1 cellular context compared by ENCODE assay signal in genomic region chr11:131302831-131303230, GRCh38.
TF ChIP-seq lines count a peak whose summit lies in the region.

No MANE protein-coding gene starts in this region.

TF ChIP-seq in WTC11, 78 proteins besides CTCF, POLR2A, EP300 and RAD21 (continued from another document):
- TF ChIP-seq, protein P1, sequence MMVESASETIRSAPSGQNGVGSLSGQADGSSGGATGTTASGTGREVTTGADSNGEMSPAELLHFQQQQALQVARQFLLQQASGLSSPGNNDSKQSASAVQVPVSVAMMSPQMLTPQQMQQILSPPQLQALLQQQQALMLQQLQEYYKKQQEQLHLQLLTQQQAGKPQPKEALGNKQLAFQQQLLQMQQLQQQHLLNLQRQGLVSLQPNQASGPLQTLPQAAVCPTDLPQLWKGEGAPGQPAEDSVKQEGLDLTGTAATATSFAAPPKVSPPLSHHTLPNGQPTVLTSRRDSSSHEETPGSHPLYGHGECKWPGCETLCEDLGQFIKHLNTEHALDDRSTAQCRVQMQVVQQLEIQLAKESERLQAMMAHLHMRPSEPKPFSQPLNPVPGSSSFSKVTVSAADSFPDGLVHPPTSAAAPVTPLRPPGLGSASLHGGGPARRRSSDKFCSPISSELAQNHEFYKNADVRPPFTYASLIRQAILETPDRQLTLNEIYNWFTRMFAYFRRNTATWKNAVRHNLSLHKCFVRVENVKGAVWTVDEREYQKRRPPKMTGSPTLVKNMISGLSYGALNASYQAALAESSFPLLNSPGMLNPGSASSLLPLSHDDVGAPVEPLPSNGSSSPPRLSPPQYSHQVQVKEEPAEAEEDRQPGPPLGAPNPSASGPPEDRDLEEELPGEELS (CRISPR knock-in tag; IDR thresholded peaks at IDR 0.05), result no peak
- TF ChIP-seq, protein P2, sequence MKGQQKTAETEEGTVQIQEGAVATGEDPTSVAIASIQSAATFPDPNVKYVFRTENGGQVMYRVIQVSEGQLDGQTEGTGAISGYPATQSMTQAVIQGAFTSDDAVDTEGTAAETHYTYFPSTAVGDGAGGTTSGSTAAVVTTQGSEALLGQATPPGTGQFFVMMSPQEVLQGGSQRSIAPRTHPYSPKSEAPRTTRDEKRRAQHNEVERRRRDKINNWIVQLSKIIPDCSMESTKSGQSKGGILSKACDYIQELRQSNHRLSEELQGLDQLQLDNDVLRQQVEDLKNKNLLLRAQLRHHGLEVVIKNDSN (CRISPR knock-in tag; IDR thresholded peaks at IDR 0.05), result no peak
- TF ChIP-seq JUN (CRISPR knock-in tag; IDR thresholded peaks at IDR 0.05) (no peak), ETV6 (CRISPR knock-in tag; IDR thresholded peaks at IDR 0.05) (no peak), TP53 (CRISPR knock-in tag; IDR thresholded peaks at IDR 0.05) (no peak), ATF1 (CRISPR knock-in tag; IDR thresholded peaks at IDR 0.05) (no peak)
